In the genomic region with DNA sequence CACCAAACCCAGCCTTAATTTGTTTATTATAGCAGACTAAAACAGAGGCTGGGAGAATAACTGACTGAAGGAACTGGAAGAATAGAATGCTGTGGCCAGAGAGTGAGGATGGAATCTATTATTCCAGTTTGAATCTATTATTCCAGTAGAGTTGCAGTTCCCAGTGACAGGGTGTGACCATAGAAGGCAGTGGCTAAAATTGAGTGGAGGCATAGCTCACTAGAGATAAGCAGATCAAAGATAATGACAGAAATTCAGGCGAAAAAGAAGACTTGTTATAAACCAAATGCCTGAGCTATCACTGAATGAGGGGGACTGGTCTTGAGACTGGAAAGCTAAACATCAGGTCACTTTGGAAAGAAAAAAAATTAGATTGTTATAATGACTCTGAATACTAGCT, we compare ENCODE assay signal across 22 cellular contexts.
"Had no signal": no experiment of that assay in that cellular context is flagged by ENCODE, and none has a peak within 500 bp of the region (broad histone marks: within the 10 kb centered on the region; RNA-seq: fewer than 3 reads in every experiment).

No MANE protein-coding gene starts in this region.

- H3K27ac ChIP-seq: hepatocyte, left ventricle myocardium inferior, ovary, right atrium auricular region, spleen, suprapubic skin, thoracic aorta, tibial artery, upper lobe of right lung had no signal

- H3K9me3 ChIP-seq: ovary, right atrium auricular region, suprapubic skin had no signal

- H3K4me3 Mint-ChIP-seq: mesothelial cell of epicardium; naive B cell; natural killer cell; stimulated activated effector memory CD8-positive, alpha-beta T cell treated with anti-CD3 and anti-CD28 coated beads, Interleukin-12 subunit alpha, Interleukin-12 subunit beta, amount 100 ng/mL, for 72 hours; stimulated activated naive CD8-positive, alpha-beta T cell treated with anti-CD3 and anti-CD28 coated beads, Interleukin-15, Interleukin-2, amounts not matched to agents 100 ng/mL and 50 ng/mL, for 24 hours had no signal

- H3K4me1 Mint-ChIP-seq: naive B cell; natural killer cell; stimulated activated effector memory CD8-positive, alpha-beta T cell treated with anti-CD3 and anti-CD28 coated beads, Interleukin-12 subunit alpha, Interleukin-12 subunit beta, amount 100 ng/mL, for 72 hours had no signal

- H3K27ac Mint-ChIP-seq: mesothelial cell of epicardium; natural killer cell; progenitor cell of endocrine pancreas; stimulated activated effector memory CD8-positive, alpha-beta T cell treated with anti-CD3 and anti-CD28 coated beads, Interleukin-12 subunit alpha, Interleukin-12 subunit beta, amount 100 ng/mL, for 72 hours; stimulated activated naive CD8-positive, alpha-beta T cell treated with anti-CD3 and anti-CD28 coated beads, Interleukin-15, Interleukin-2, amounts not matched to agents 100 ng/mL and 50 ng/mL, for 24 hours had no signal

- H3K9me3 Mint-ChIP-seq: natural killer cell; stimulated activated effector memory CD8-positive, alpha-beta T cell treated with anti-CD3 and anti-CD28 coated beads, Interleukin-12 subunit alpha, Interleukin-12 subunit beta, amount 100 ng/mL, for 72 hours had no signal

- H3K27me3 Mint-ChIP-seq: progenitor cell of endocrine pancreas; stimulated activated naive CD8-positive, alpha-beta T cell treated with anti-CD3 and anti-CD28 coated beads, Interleukin-15, Interleukin-2, amounts not matched to agents 100 ng/mL and 50 ng/mL, for 24 hours had no signal

- H3K4me1 ChIP-seq: left ventricle myocardium inferior, right atrium auricular region, spleen, suprapubic skin, tibial artery, upper lobe of right lung had no signal

- H3K36me3 Mint-ChIP-seq: mesothelial cell of epicardium; naive B cell; natural killer cell; stimulated activated effector memory CD8-positive, alpha-beta T cell treated with anti-CD3 and anti-CD28 coated beads, Interleukin-12 subunit alpha, Interleukin-12 subunit beta, amount 100 ng/mL, for 72 hours had no signal

- H3K36me3 ChIP-seq: left ventricle myocardium inferior, ovary, right atrium auricular region, spleen, suprapubic skin, thoracic aorta, tibial artery, upper lobe of right lung had no signal

- DNase-seq: islet precursor cell; left ventricle myocardium inferior; mesendoderm; naive B cell; natural killer cell; ovary; small intestine; spleen; stimulated activated CD4-positive, alpha-beta T cell treated with anti-CD3 and anti-CD28 coated beads, Interleukin-4, amount 100 ng/mL, for 24 hours; stimulated activated naive CD4-positive, alpha-beta T cell; tibial artery; trophoblast cell; upper lobe of right lung had no signal

- H3K27me3 ChIP-seq: hepatocyte, ovary, right atrium auricular region, spleen, suprapubic skin, tibial artery, upper lobe of right lung had no signal

- H3K4me3 ChIP-seq: hepatocyte, left ventricle myocardium inferior, lung, ovary, right atrium auricular region, spleen, suprapubic skin, thoracic aorta, tibial artery, upper lobe of right lung had no signal
